14 cellular contexts compared by ENCODE assay signal in the genomic region with DNA sequence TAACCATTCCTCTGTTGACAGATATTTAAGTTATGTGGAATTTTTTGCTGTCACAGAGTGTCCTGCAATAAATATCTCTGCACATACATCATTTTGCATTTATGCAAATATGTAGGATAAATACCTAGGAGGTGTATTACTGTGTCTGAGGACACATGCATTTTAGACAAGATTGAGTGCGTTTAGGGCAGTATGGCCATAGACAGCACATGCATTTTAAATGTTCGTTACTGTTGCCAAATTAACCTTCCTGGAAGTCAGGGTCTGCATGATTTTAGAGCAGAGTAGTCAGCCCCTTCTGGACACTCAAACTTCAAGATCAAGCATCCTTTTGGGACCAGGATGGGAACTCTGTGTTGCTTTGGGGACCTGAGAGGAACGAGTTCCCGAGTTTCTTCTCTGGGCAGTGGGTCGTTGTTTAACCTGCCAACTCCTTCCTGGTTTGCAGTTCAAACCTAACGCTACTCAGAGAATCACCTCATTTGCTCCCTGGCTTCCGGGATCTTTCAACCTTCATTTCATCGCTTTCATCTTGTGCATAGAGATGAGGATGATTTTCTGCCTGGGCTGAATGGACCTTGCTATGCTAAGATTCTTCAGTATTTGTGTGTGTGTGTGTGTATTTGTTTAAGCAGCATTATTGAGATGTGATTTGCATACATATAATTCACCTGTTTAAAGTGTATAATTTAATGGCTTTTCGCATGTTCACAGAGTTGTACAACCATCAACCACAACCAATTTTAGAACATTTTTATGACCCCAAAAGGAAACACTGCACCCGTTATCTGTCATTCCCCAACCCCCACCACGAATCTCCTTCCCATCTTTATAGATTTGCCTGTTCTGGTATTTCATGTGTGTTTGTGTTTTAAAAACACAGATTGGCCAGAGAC. TPM values are rescaled to one million over a fixed set of nuclear protein-coding genes. Genes with fewer than 3 reads are reported as not detected.
DNase-seq lines count a peak whose midpoint lies in the region; ATAC-seq, FAIRE-seq and TF ChIP-seq lines count a peak whose summit lies in the region.
"Had no signal": no experiment of that assay in that cellular context is flagged by ENCODE, and none has a peak within 500 bp of the region (broad histone marks: within the 10 kb centered on the region; RNA-seq: fewer than 3 reads in every experiment).

No MANE protein-coding gene starts in this region.

- no peak for TF ChIP-seq CTCF in D721Med (IDR thresholded peaks at IDR 0.05; ENCODE audit: insufficient read depth, missing control alignments)

- no peak overlapping the region for H2AK5ac ChIP-seq in trophoblast cell (ENCODE audit: low read length)

- peak; percentile 93 for FAIRE-seq in HTR-8/SVneo (lab: Jason Lieb, UNC)
- FAIRE-seq in D721Med (lab: Jason Lieb, UNC), result no peak

- peak; percentile 73 to 80 for ATAC-seq in activated T-cell treated with anti-CD3 and anti-CD28 coated beads, Interleukin-2, amount 50 U/mL, for 4 hours
- no peak for ATAC-seq in GM21576 (IDR thresholded peaks at IDR 0.05; ENCODE audit: unreplicated experiment)

- H4K12ac ChIP-seq in trophoblast cell (ENCODE audit: low read depth, low read length), result no peak overlapping the region

- no peak overlapping the region for H3K27ac ChIP-seq in trophoblast cell (ENCODE audit: low read depth, low read length)
- H3K27ac ChIP-seq: adrenal gland, HL-60 had no signal

- no peak overlapping the region for H3K4ac ChIP-seq in trophoblast cell (ENCODE audit: low read depth, low read length)

- no peaks in the 10 kb centered on the region for H3K79me2 ChIP-seq in trophoblast cell (ENCODE audit: control insufficient read depth, insufficient read depth, low read length, poor library complexity)

- H3K79me1 ChIP-seq in trophoblast cell (ENCODE audit: low read length), result no peaks in the 10 kb centered on the region

- H3K9ac ChIP-seq in trophoblast cell (ENCODE audit: low read length), result peak overlapping the region; percentile 64

- H3K36me3 Mint-ChIP-seq in activated T-cell treated with anti-CD3 and anti-CD28 coated beads, Interleukin-2, amount 50 U/mL, for 4 hours (ENCODE audit: insufficient read depth), result no peaks in the 10 kb centered on the region

- H3K4me3 Mint-ChIP-seq in activated T-cell treated with anti-CD3 and anti-CD28 coated beads, Interleukin-2, amount 50 U/mL, for 4 hours, result peak overlapping the region; percentile 60
- H3K4me3 Mint-ChIP-seq: endodermal cell had no signal

- no peaks in the 10 kb centered on the region for H3K36me3 ChIP-seq in trophoblast cell (ENCODE audit: control insufficient read depth in 1 of 2, insufficient read depth in 2 of 2, low read length in 2 of 2)
- H3K36me3 ChIP-seq: adrenal gland had no signal

- no peak overlapping the region for H2BK5ac ChIP-seq in trophoblast cell (ENCODE audit: low read depth, low read length, poor library complexity)

- H3K9me3 Mint-ChIP-seq in activated T-cell treated with anti-CD3 and anti-CD28 coated beads, Interleukin-2, amount 50 U/mL, for 4 hours, result no peaks in the 10 kb centered on the region
- H3K9me3 Mint-ChIP-seq: endodermal cell had no signal

- no peaks in the 10 kb centered on the region for H3K27me3 Mint-ChIP-seq in activated T-cell treated with anti-CD3 and anti-CD28 coated beads, Interleukin-2, amount 50 U/mL, for 4 hours (ENCODE audit: low read depth)

- no peak overlapping the region for H3K23ac ChIP-seq in trophoblast cell (ENCODE audit: low read length)

- no CpG with 5 or more reads among the region's 11 CpGs for WGBS in trophoblast cell (ENCODE audit: extremely low coverage, insufficient coverage, insufficient read length)

- H4K91ac ChIP-seq in trophoblast cell (ENCODE audit: low read depth, low read length), result no peak overlapping the region

- peak; percentile 17 for DNase-seq in activated CD4-positive, alpha-beta T cell treated with anti-CD3 and anti-CD28 coated beads for 48 hours
- DNase-seq in activated CD4-positive, alpha-beta T cell treated with anti-CD3 and anti-CD28 coated beads, Interleukin-2, amount 50 U/mL, for 1 hour, result no peak
- DNase-seq in HTR-8/SVneo (ENCODE audit: insufficient read length, low spot score), result no peak
- no peak for DNase-seq in activated T-cell treated with anti-CD3 and anti-CD28 coated beads, Interleukin-2, amount 50 U/mL, for 4 hours
- peak in 1 of 2 donors; percentile 28 for DNase-seq in trophoblast cell
- no peak for DNase-seq in D721Med (ENCODE audit: insufficient read length, low spot score)
- no peak for DNase-seq in SIG-M5 treated with dmso at 0.1 percent for 504 hours (lab: John Stamatoyannopoulos, UW; ENCODE audit: unreplicated experiment)
- DNase-seq: adrenal gland, endodermal cell, head of caudate nucleus, NCI-H1105 treated with DMSO at 0.1 percent for 48 hours, T-helper 9 cell had no signal

- no peak overlapping the region for H4K8ac ChIP-seq in trophoblast cell (ENCODE audit: low read depth, low read length)

- no peak overlapping the region for H2BK120ac ChIP-seq in trophoblast cell (ENCODE audit: insufficient read depth, low read length, poor library complexity)

- no peak overlapping the region for H2BK12ac ChIP-seq in trophoblast cell (ENCODE audit: low read length)

- H3K27me3 ChIP-seq in trophoblast cell (ENCODE audit: insufficient read depth, low read length), result no peaks in the 10 kb centered on the region
- H3K27me3 ChIP-seq: adrenal gland had no signal

- no peak overlapping the region for H2AFZ ChIP-seq in trophoblast cell (ENCODE audit: insufficient read depth, low read length, poor library complexity)

- H3K4me3 ChIP-seq in trophoblast cell (ENCODE audit: low read depth, low read length), result no peak overlapping the region
- H3K4me3 ChIP-seq: adrenal gland had no signal

- no peak overlapping the region for H3K4me2 ChIP-seq in trophoblast cell (ENCODE audit: low read length)

- no peak overlapping the region for H3K14ac ChIP-seq in trophoblast cell (ENCODE audit: low read length)

- H3K4me1 ChIP-seq in trophoblast cell (ENCODE audit: control insufficient read depth in 1 of 2, insufficient read depth in 2 of 2, low read length in 2 of 2), result no peaks in the 10 kb centered on the region
- H3K4me1 ChIP-seq: adrenal gland had no signal

- H3K9me3 ChIP-seq in trophoblast cell (ENCODE audit: insufficient read depth, low read depth, low read length), result no peaks in the 10 kb centered on the region
- H3K9me3 ChIP-seq: adrenal gland had no signal

- H3K4me1 Mint-ChIP-seq in activated T-cell treated with anti-CD3 and anti-CD28 coated beads, Interleukin-2, amount 50 U/mL, for 4 hours (ENCODE audit: low read depth), result peaks cover 25% of the 10 kb centered on the region

- H3K18ac ChIP-seq in trophoblast cell (ENCODE audit: low read length), result no peak overlapping the region

RNA-seq across cellular contexts. Expression of a gene that starts 9.8 kb away (rescaled TPM):
- 10 to 100 TPM; 10.2 to 13.6 (median 12.7) TPM for total RNA-seq in activated T-cell treated with anti-CD3 and anti-CD28 coated beads, Interleukin-2, amount 50 U/mL, for 4 hours
- polyA plus RNA-seq in trophoblast cell (2013), result 3.9 and 4.0 TPM in 2 replicates
